ENCODE assay signal across 28 cellular contexts in genomic region chr1:34396042-34396441, GRCh38.
"Had no signal": no experiment of that assay in that cellular context is flagged by ENCODE, and none has a peak within 500 bp of the region (broad histone marks: within the 10 kb centered on the region; RNA-seq: fewer than 3 reads in every experiment).

No MANE protein-coding gene starts in this region.

- H3K27me3 ChIP-seq: breast epithelium, MG63, Peyer's patch, SJCRH30 had no signal

- DNase-seq: activated B cell treated with CpG ODN at 0.5 μM for 24 hours; activated CD4-positive, alpha-beta memory T cell treated with anti-CD3 and anti-CD28 coated beads, Interleukin-2, amount 10 ng/mL, durations not matched to agents 7 days and 5 days; activated CD4-positive, alpha-beta T cell treated with anti-CD3 and anti-CD28 coated beads for 1 hour; activated CD4-positive, alpha-beta T cell treated with anti-CD3 and anti-CD28 coated beads, Interleukin-2, amount 50 U/mL, for 1 hour; activated CD8-positive, alpha-beta memory T cell treated with anti-CD3 and anti-CD28 coated beads, Interleukin-2, amount 50 U/mL, for 4 hours; activated naive CD4-positive, alpha-beta T cell; activated T-cell treated with anti-CD3 and anti-CD28 coated beads, Interleukin-2, amount 50 U/mL, for 72 hours; aorta; caudate nucleus; MG63; MV-4-11; NCI-H1092 treated with DMSO at 0.1 percent for 48 hours; NCI-H1417 treated with DMSO at 0.1 percent for 48 hours; NCI-H1694; NCI-H2029; NCI-H2107; NCI-H226; NCI-H526; NK-92 treated with Interleukin-12 subunit alpha and Interleukin-12 subunit beta, amount 100 ng/mL, for 24 hours; Peyer's patch; Right ventricle myocardium superior; SJCRH30; SK-N-SH; T-helper 1 cell had no signal

- H3K27me3 Mint-ChIP-seq: activated CD4-positive, alpha-beta memory T cell treated with anti-CD3 and anti-CD28 coated beads, Interleukin-2, amount 10 ng/mL, durations not matched to agents 7 days and 5 days had no signal

- H3K36me3 ChIP-seq: breast epithelium, MG63, Peyer's patch, SJCRH30 had no signal

- H3K36me3 Mint-ChIP-seq: activated naive CD4-positive, alpha-beta T cell treated with anti-CD3 and anti-CD28 coated beads, Interleukin-2, amount 50 U/mL, for 24 hours had no signal

- H3K27ac Mint-ChIP-seq: activated B cell treated with CpG ODN at 0.5 μM for 24 hours; activated CD4-positive, alpha-beta memory T cell treated with anti-CD3 and anti-CD28 coated beads, Interleukin-2, amount 10 ng/mL, durations not matched to agents 7 days and 5 days; activated naive CD4-positive, alpha-beta T cell treated with anti-CD3 and anti-CD28 coated beads, Interleukin-2, amount 50 U/mL, for 24 hours; activated T-cell treated with anti-CD3 and anti-CD28 coated beads, Interleukin-2, amount 50 U/mL, for 72 hours; T-helper 2 cell treated with Interferon-gamma antibody and Interleukin-4, amounts not matched to agents 5 μg/mL and 100 μg/mL, for 36 hours had no signal

- H3K9ac ChIP-seq: SK-N-SH had no signal

- H3K27ac ChIP-seq: breast epithelium, Peyer's patch, RWPE1, SJCRH30 had no signal

- H3K4me3 Mint-ChIP-seq: activated B cell treated with CpG ODN at 0.5 μM for 24 hours; activated CD4-positive, alpha-beta memory T cell treated with anti-CD3 and anti-CD28 coated beads, Interleukin-2, amount 10 ng/mL, durations not matched to agents 7 days and 5 days; activated naive CD4-positive, alpha-beta T cell treated with anti-CD3 and anti-CD28 coated beads, Interleukin-2, amount 50 U/mL, for 24 hours; activated T-cell treated with anti-CD3 and anti-CD28 coated beads, Interleukin-2, amount 50 U/mL, for 72 hours; T-helper 2 cell treated with Interferon-gamma antibody and Interleukin-4, amounts not matched to agents 5 μg/mL and 100 μg/mL, for 36 hours had no signal

- H3K4me1 ChIP-seq: breast epithelium, Peyer's patch, SJCRH30 had no signal

- H3K9me3 ChIP-seq: breast epithelium, MG63, Peyer's patch, SJCRH30 had no signal

- H3K4me2 ChIP-seq: SK-N-SH had no signal

- H3K9me3 Mint-ChIP-seq: activated CD4-positive, alpha-beta memory T cell treated with anti-CD3 and anti-CD28 coated beads, Interleukin-2, amount 10 ng/mL, durations not matched to agents 7 days and 5 days; activated T-cell treated with anti-CD3 and anti-CD28 coated beads, Interleukin-2, amount 50 U/mL, for 72 hours; T-helper 2 cell treated with Interferon-gamma antibody and Interleukin-4, amounts not matched to agents 5 μg/mL and 100 μg/mL, for 36 hours had no signal

- H3K4me1 Mint-ChIP-seq: activated B cell treated with CpG ODN at 0.5 μM for 24 hours; activated CD4-positive, alpha-beta memory T cell treated with anti-CD3 and anti-CD28 coated beads, Interleukin-2, amount 10 ng/mL, durations not matched to agents 7 days and 5 days; activated naive CD4-positive, alpha-beta T cell treated with anti-CD3 and anti-CD28 coated beads, Interleukin-2, amount 50 U/mL, for 24 hours had no signal

- ATAC-seq: activated T-cell treated with anti-CD3 and anti-CD28 coated beads, Interleukin-2, amount 50 U/mL, for 72 hours had no signal

- H3K4me3 ChIP-seq: breast epithelium, MG63, Peyer's patch, SJCRH30 had no signal
